Comparison of ENCODE assay signal across 14 cellular contexts in the genomic region with DNA sequence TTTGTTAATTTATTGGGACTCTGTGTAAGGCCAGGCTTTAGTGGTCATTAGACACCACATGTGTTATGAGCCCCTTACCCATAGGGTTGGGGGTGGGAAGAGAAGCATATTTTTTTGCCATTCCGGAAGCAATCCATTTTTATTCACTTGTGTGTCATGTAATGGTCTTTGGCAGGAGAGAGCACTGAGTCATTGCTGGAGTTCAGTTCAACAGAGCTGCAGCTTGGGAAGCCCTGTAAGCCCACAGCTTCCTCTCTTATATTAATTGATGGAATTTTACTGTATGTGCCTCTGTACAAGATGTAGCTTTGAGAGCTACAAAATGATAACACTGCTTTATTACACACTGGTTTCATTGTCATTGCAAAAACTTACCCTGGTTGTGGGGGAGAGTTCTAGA.
DNase-seq lines count a peak whose midpoint lies in the region; ATAC-seq and TF ChIP-seq lines count a peak whose summit lies in the region.
"Had no signal": no experiment of that assay in that cellular context is flagged by ENCODE, and none has a peak within 500 bp of the region (broad histone marks: within the 10 kb centered on the region; RNA-seq: fewer than 3 reads in every experiment).

No MANE protein-coding gene starts in this region.

- H3K9me3 Mint-ChIP-seq in HFFc6: no peaks in the 10 kb centered on the region
- H3K9me3 Mint-ChIP-seq: CD4-positive, CD25-positive, alpha-beta regulatory T cell had no signal

- in situ Hi-C loops in astrocyte of the spinal cord (cut with HindIII; ENCODE audit: low sequenced_read_pairs): no loop called here

- H3K9me3 ChIP-seq in suprapubic skin: no peaks in the 10 kb centered on the region
- H3K9me3 ChIP-seq: gastrocnemius medialis had no signal

- TF ChIP-seq CTCF in HFFc6 (IDR thresholded peaks at IDR 0.05) (no peak), astrocyte of the spinal cord (IDR thresholded peaks at IDR 0.05; ENCODE audit: low read depth, low read length) (no peak), suprapubic skin (IDR thresholded peaks at IDR 0.05) (no peak)

- peaks cover 9% of the 10 kb centered on the region for H3K4me1 ChIP-seq in suprapubic skin

- peak overlapping the region; percentile 65 for H3K27ac Mint-ChIP-seq in HFFc6
- H3K27ac Mint-ChIP-seq: CD4-positive, CD25-positive, alpha-beta regulatory T cell had no signal

- DNase-seq in AG08395 (ENCODE audit: low spot score) (peak; percentile 84), HFFc6 (peak; percentile 71), astrocyte of the spinal cord (ENCODE audit: low read depth, low spot score) (peak; percentile 82), kidney glomerular epithelial cell (lab: John Stamatoyannopoulos, UW) (peak; percentile 22), suprapubic skin (ENCODE audit: low spot score in 2 of 2) (no peak), NCI-H526 (lab: John Stamatoyannopoulos, UW) (no peak)
- DNase-seq in stimulated activated CD4-positive, alpha-beta T cell treated with anti-CD3 and anti-CD28 coated beads, Interleukin-1b, Interleukin-23, amount 100 ng/mL, for 48 hours: no peak
- DNase-seq: CD4-positive, CD25-positive, alpha-beta regulatory T cell; gastrocnemius medialis; NCI-H1436 treated with DMSO at 0.1 percent for 48 hours; NCI-H748 treated with DMSO at 0.1 percent for 48 hours; occipital lobe had no signal

- WGBS in suprapubic skin: 71% methylated on average over 1 of the region's 1 CpG

- no peak overlapping the region for H3K27ac ChIP-seq in suprapubic skin
- H3K27ac ChIP-seq: gastrocnemius medialis, SK-N-MC had no signal

- H3K27me3 Mint-ChIP-seq in HFFc6 (ENCODE audit: insufficient read depth): peaks cover 6% of the 10 kb centered on the region; the same call in 1 of the 2 replicates
- H3K27me3 Mint-ChIP-seq: CD4-positive, CD25-positive, alpha-beta regulatory T cell had no signal

- no peaks in the 10 kb centered on the region for H3K27me3 ChIP-seq in suprapubic skin
- H3K27me3 ChIP-seq: gastrocnemius medialis had no signal

- no peak overlapping the region for H3K4me3 Mint-ChIP-seq in HFFc6
- H3K4me3 Mint-ChIP-seq: CD4-positive, CD25-positive, alpha-beta regulatory T cell had no signal

- H3K36me3 Mint-ChIP-seq in HFFc6 (ENCODE audit: low read depth): peaks cover 8% of the 10 kb centered on the region; the same call in 1 of the 2 replicates

- H3K4me3 ChIP-seq in astrocyte of the spinal cord (ENCODE audit: low read depth, low read length): no peak overlapping the region
- no peak overlapping the region for H3K4me3 ChIP-seq in suprapubic skin
- H3K4me3 ChIP-seq: gastrocnemius medialis, SK-N-MC had no signal

- no peak for ATAC-seq in GM19023 (IDR thresholded peaks at IDR 0.05; ENCODE audit: unreplicated experiment)
- ATAC-seq: gastrocnemius medialis had no signal

- H3K36me3 ChIP-seq in suprapubic skin: no peaks in the 10 kb centered on the region
- H3K36me3 ChIP-seq: gastrocnemius medialis had no signal

- TF ChIP-seq POLR2A in suprapubic skin (IDR thresholded peaks at IDR 0.05): no peak

- no peak for TF ChIP-seq EP300 in suprapubic skin (IDR thresholded peaks at IDR 0.05)

- peaks cover 60% of the 10 kb centered on the region for H3K4me1 Mint-ChIP-seq in HFFc6 (ENCODE audit: low read depth)

Comparison
In these comparisons a context has a peak if more than half of its experiments do, and no peak if none do; other contexts are left out.
1. DNase-seq: peak in AG08395 (single experiment), HFFc6 (single experiment), astrocyte of the spinal cord (single experiment) and kidney glomerular epithelial cell (single experiment); none in suprapubic skin (0 of 2), NCI-H526 (0 of 2) and stimulated activated CD4-positive, alpha-beta T cell treated with anti-CD3 and anti-CD28 coated beads, Interleukin-1b, Interleukin-23, amount 100 ng/mL, for 48 hours (single experiment).